ENCODE assay signal across 10 cellular contexts in genomic region chr2:219457784-219458369, GRCh38. TPM values are rescaled to one million over a fixed set of nuclear protein-coding genes. Genes with fewer than 3 reads are reported as not detected.
DNase-seq lines count a peak whose midpoint lies in the region; ATAC-seq, FAIRE-seq and TF ChIP-seq lines count a peak whose summit lies in the region.
"Had no signal": no experiment of that assay in that cellular context is flagged by ENCODE, and none has a peak within 500 bp of the region (broad histone marks: within the 10 kb centered on the region; RNA-seq: fewer than 3 reads in every experiment).

No MANE protein-coding gene starts in this region.

- H3K4me2 ChIP-seq in DOHH2 (ENCODE audit: low read length) (no peak overlapping the region), HepG2 (ENCODE audit: low read depth, low read length) (no peak overlapping the region)

- H3K4me3 ChIP-seq in DOHH2 (ENCODE audit: low read length) (no peak overlapping the region), HepG2 (replicated peaks in 1 of 3; ENCODE audit: insufficient read depth in 1 of 3, low read depth in 2 of 3, low read length in 3 of 3) (no peak overlapping the region)

- intact Hi-C loops in HepG2 (cut with micrococcal nuclease; ENCODE audit: unreplicated experiment) = loop anchor here (2.0 kb wide), 2 partner anchors 27 to 55 kb away; no protein-coding TSS in a partner anchor

- TF ChIP-seq CTCF in DOHH2 (IDR thresholded peaks at IDR 0.05; ENCODE audit: low read depth, low read length, poor library complexity, severe bottlenecking) (peak; percentile 39), HepG2 (CRISPR knock-in tag; IDR thresholded peaks at IDR 0.05) (peak; percentile 51)

- no peak for TF ChIP-seq POLR2A in HepG2 (IDR thresholded peaks at IDR 0.05; ENCODE audit: insufficient read depth in 1 of 2, low read depth in 2 of 2, low read length in 2 of 2)

- no peaks in the 10 kb centered on the region for H4K20me1 ChIP-seq in DOHH2 (ENCODE audit: control insufficient read depth, insufficient read depth, low read depth, low read length)
- no peaks in the 10 kb centered on the region; the same call in 1 of the 2 replicates for H4K20me1 ChIP-seq in HepG2 (ENCODE audit: insufficient read depth, low read length)

- H3K27me3 ChIP-seq in DOHH2 (ENCODE audit: control insufficient read depth, low read length) (peaks cover 3% of the 10 kb centered on the region; the same call in 1 of the 2 replicates), HepG2 (ENCODE audit: control insufficient read depth in 1 of 2, insufficient read depth in 2 of 2, low read length in 2 of 2) (peaks cover 8 to 83% of the 10 kb centered on the region in 2 experiments)

- peak; percentile 49 for ATAC-seq in GM19324 (IDR thresholded peaks at IDR 0.05; ENCODE audit: low FRiP score, unreplicated experiment)
- peak; percentile 76 for ATAC-seq in HepG2
- no peak for ATAC-seq in HG03159 (IDR thresholded peaks at IDR 0.05; ENCODE audit: unreplicated experiment)

- no peak for TF ChIP-seq EP300 in HepG2 (IDR thresholded peaks at IDR 0.05; ENCODE audit: low read depth in 2 of 2, low read length in 2 of 2)
- TF ChIP-seq EP300 in HepG2 (CRISPR knock-in tag; IDR thresholded peaks at IDR 0.05; ENCODE audit: borderline replicate concordance) = no peak

- no peaks in the 10 kb centered on the region for H3K79me2 ChIP-seq in DOHH2 (ENCODE audit: control insufficient read depth, low read length)
- no peaks in the 10 kb centered on the region for H3K79me2 ChIP-seq in HepG2 (ENCODE audit: insufficient read depth, low read length)

- peak; percentile 36 for FAIRE-seq in HepG2 (lab: Jason Lieb, UNC)
- no peak for FAIRE-seq in GM19239 (lab: Jason Lieb, UNC)
- FAIRE-seq: endothelial cell of umbilical vein had no signal

- H3K36me3 ChIP-seq in DOHH2 (ENCODE audit: control insufficient read depth, low read length) = no peaks in the 10 kb centered on the region
- H3K36me3 ChIP-seq in HepG2 (replicated peaks in 1 of 2; ENCODE audit: control insufficient read depth in 1 of 2, insufficient read depth in 2 of 2, low read length in 2 of 2) = no peaks in the 10 kb centered on the region

- TF ChIP-seq RAD21 in HepG2 (CRISPR knock-in tag; IDR thresholded peaks at IDR 0.05) = no peak

- H3K9ac ChIP-seq in HepG2 (ENCODE audit: insufficient read depth, low read depth, low read length) = no peak overlapping the region

- 36% methylated on average over 5 of the region's 5 CpGs for WGBS in HepG2 (ENCODE audit: low lambda C conversion rate)

- no peaks in the 10 kb centered on the region for H3K9me3 ChIP-seq in DOHH2 (ENCODE audit: control insufficient read depth, insufficient read depth, low read length)
- no peaks in the 10 kb centered on the region for H3K9me3 ChIP-seq in HepG2 (ENCODE audit: low read length)

- H2AFZ ChIP-seq in HepG2 (ENCODE audit: low read length) = no peak overlapping the region

- H3K9me2 ChIP-seq in DOHH2 (replicated peaks; ENCODE audit: control insufficient read depth, low read length) = no peaks in the 10 kb centered on the region

- H3K4me1 ChIP-seq in DOHH2 (ENCODE audit: control insufficient read depth, low read length) = peaks cover 7% of the 10 kb centered on the region
- peaks cover 10% of the 10 kb centered on the region; the same call in 1 of the 2 replicates for H3K4me1 ChIP-seq in HepG2 (ENCODE audit: insufficient read depth, low read length)

- DNase-seq in SK-N-DZ (ENCODE audit: low spot score) (peak; percentile 43), HepG2 (ENCODE audit: low spot score) (no peak), activated gamma-delta T cell treated with Interleukin-2 at 50 U/mL for 16 hours (no peak), NCI-H1436 (lab: John Stamatoyannopoulos, UW) (no peak), GM19239 (ENCODE audit: insufficient read length, low spot score) (no peak)
- DNase-seq: activated CD4-positive, alpha-beta T cell treated with anti-CD3 and anti-CD28 coated beads, Interleukin-2, amount 50 U/mL, for 4 hours had no signal

- POLR2A ChIA-PET in HepG2 (lab: Yijun Ruan, JAX) = interaction anchor here (1.2 kb wide), 1 partner anchor 11 kb away, joined by 3 read pairs; no protein-coding TSS in a partner anchor

- H3K27ac ChIP-seq in DOHH2 (ENCODE audit: low read depth, low read length) (no peak overlapping the region), HepG2 (ENCODE audit: extremely low read length, insufficient read depth, low read length) (no peak overlapping the region)

- in situ Hi-C loops in HepG2 (cut with HindIII; ENCODE audit: extremely low pct_ligation_motif_present, low pct_unique_long_range_greater_than_20kb) = no loop called here

- no TSS peak for BruUV-seq in HepG2 (replicated peaks; lab: Mats Ljungman, UMichigan)

- CTCF ChIA-PET in HepG2 (lab: Yijun Ruan, JAX; ENCODE audit: low intra/inter-chr PET ratio, low total read pairs) = no interaction called here

- no peaks in the 10 kb centered on the region for H3F3A ChIP-seq in DOHH2 (ENCODE audit: control insufficient read depth, insufficient read depth)

RNA-seq across cellular contexts. Expression of gene SPEG, which starts 23.2 kb away (rescaled TPM):
- 26.0 and 31.5 TPM in 2 replicates for polyA plus RNA-seq in SK-N-DZ (2014; cell fraction: cytosol; rRNA removed)
- polyA plus RNA-seq in SK-N-DZ (2014; cell fraction: nucleus; rRNA removed) = 59.5 and 81.6 TPM in 2 replicates
- 0.18 TPM in 1 of 2 replicates, not detected in the other for total RNA-seq in HepG2 (2016; rRNA removed; fragmentation: Illumina TruSeq; extraction: Trizol)
- total RNA-seq in HepG2 (2016; cell fraction: cytosol; rRNA removed; fragmentation: Illumina TruSeq; extraction: Trizol; ENCODE audit: low read depth) = 0.51 TPM in 1 of 2 replicates, not detected in the other
- total RNA-seq in HepG2 (2016; cell fraction: insoluble cytoplasmic fraction; rRNA removed; fragmentation: Illumina TruSeq; extraction: Trizol) = 0.06 TPM in 1 of 2 replicates, not detected in the other
- total RNA-seq in HepG2 (2016; cell fraction: membrane; rRNA removed; fragmentation: Illumina TruSeq; extraction: Trizol) = 0.12 and 1.1 TPM in 2 replicates
- 0.71 TPM in 1 of 2 replicates, not detected in the other for total RNA-seq in HepG2 (2016; cell fraction: nucleus; rRNA removed; fragmentation: Illumina TruSeq; extraction: Trizol)
- polyA plus RNA-seq in HepG2 (2011; rRNA removed) = 0.24 and 0.94 TPM in 2 replicates
- polyA plus RNA-seq in HepG2 (2011; cell fraction: cytosol; rRNA removed) = 0.13 and 0.20 TPM in 2 replicates
- 0.45 and 1.0 TPM in 2 replicates for polyA plus RNA-seq in HepG2 (2011; cell fraction: nucleus; rRNA removed)
- polyA plus RNA-seq in HepG2 (2012) = 0.93 and 1.4 TPM in 2 replicates
- 0.38 and 0.63 TPM in 2 replicates for polyA plus RNA-seq in HepG2 (2016; cell fraction: cytosol; fragmentation: Illumina TruSeq; extraction: Trizol; ENCODE audit: low read depth)
- 0.98 TPM in 1 of 2 replicates, not detected in the other for polyA plus RNA-seq in HepG2 (2016; cell fraction: insoluble cytoplasmic fraction; fragmentation: Illumina TruSeq; extraction: Trizol; ENCODE audit: low read depth)
- polyA plus RNA-seq in HepG2 (2016; cell fraction: membrane; fragmentation: Illumina TruSeq; extraction: Trizol; ENCODE audit: low read depth) = 0.58 and 1.4 TPM in 2 replicates
- 0.41 TPM in 1 of 2 replicates, not detected in the other for polyA plus RNA-seq in HepG2 (2016; cell fraction: nucleus; fragmentation: Illumina TruSeq; extraction: Trizol; ENCODE audit: insufficient read depth, low read depth)
- polyA minus RNA-seq in HepG2 (2011; rRNA and poly(A)+ RNA removed; ENCODE audit: low replicate concordance) = 0.44 and 4.0 TPM in 2 replicates
- polyA minus RNA-seq in HepG2 (2011; cell fraction: cytosol; rRNA and poly(A)+ RNA removed) = not detected in 2 replicates
- polyA minus RNA-seq in HepG2 (2011; cell fraction: nucleus; rRNA and poly(A)+ RNA removed) = 0.37 and 1.8 TPM in 2 replicates

RNA-seq across cellular contexts. Expression of gene DES, which starts 39.7 kb away (rescaled TPM):
- polyA plus RNA-seq in SK-N-DZ (2014; cell fraction: cytosol; rRNA removed) = 0.07 and 3.0 TPM in 2 replicates
- polyA plus RNA-seq in SK-N-DZ (2014; cell fraction: nucleus; rRNA removed) = 0.29 TPM in 1 of 2 replicates, not detected in the other
- total RNA-seq in HepG2 (2016; rRNA removed; fragmentation: Illumina TruSeq; extraction: Trizol) = not detected in 2 replicates
- 0.10 TPM in 1 of 2 replicates, not detected in the other for total RNA-seq in HepG2 (2016; cell fraction: cytosol; rRNA removed; fragmentation: Illumina TruSeq; extraction: Trizol; ENCODE audit: low read depth)
- not detected in 2 replicates for total RNA-seq in HepG2 (2016; cell fraction: insoluble cytoplasmic fraction; rRNA removed; fragmentation: Illumina TruSeq; extraction: Trizol)
- not detected in 2 replicates for total RNA-seq in HepG2 (2016; cell fraction: membrane; rRNA removed; fragmentation: Illumina TruSeq; extraction: Trizol)
- not detected in 2 replicates for total RNA-seq in HepG2 (2016; cell fraction: nucleus; rRNA removed; fragmentation: Illumina TruSeq; extraction: Trizol)
- 0.21 TPM in 1 of 2 replicates, not detected in the other for polyA plus RNA-seq in HepG2 (2011; rRNA removed)
- 0.05 and 0.09 TPM in 2 replicates for polyA plus RNA-seq in HepG2 (2011; cell fraction: cytosol; rRNA removed)
- 0.51 TPM in 1 of 2 replicates, not detected in the other for polyA plus RNA-seq in HepG2 (2011; cell fraction: nucleus; rRNA removed)
- not detected in 2 replicates for polyA plus RNA-seq in HepG2 (2012)
- not detected in 2 replicates for polyA plus RNA-seq in HepG2 (2016; cell fraction: cytosol; fragmentation: Illumina TruSeq; extraction: Trizol; ENCODE audit: low read depth)
- polyA plus RNA-seq in HepG2 (2016; cell fraction: insoluble cytoplasmic fraction; fragmentation: Illumina TruSeq; extraction: Trizol; ENCODE audit: low read depth) = not detected in 2 replicates
- not detected in 2 replicates for polyA plus RNA-seq in HepG2 (2016; cell fraction: membrane; fragmentation: Illumina TruSeq; extraction: Trizol; ENCODE audit: low read depth)
- not detected in 2 replicates for polyA plus RNA-seq in HepG2 (2016; cell fraction: nucleus; fragmentation: Illumina TruSeq; extraction: Trizol; ENCODE audit: insufficient read depth, low read depth)
- 0.06 and 8.3 TPM in 2 replicates for polyA minus RNA-seq in HepG2 (2011; rRNA and poly(A)+ RNA removed; ENCODE audit: low replicate concordance)
- not detected in 2 replicates for polyA minus RNA-seq in HepG2 (2011; cell fraction: cytosol; rRNA and poly(A)+ RNA removed)
- not detected in 2 replicates for polyA minus RNA-seq in HepG2 (2011; cell fraction: nucleus; rRNA and poly(A)+ RNA removed)
- total RNA-seq: endothelial cell of umbilical vein had no signal
- polyA plus RNA-seq: endothelial cell of umbilical vein had no signal

RNA-seq across cellular contexts. Expression of gene GMPPA, which starts 40.8 kb away (rescaled TPM):
- polyA plus RNA-seq in SK-N-DZ (2014; cell fraction: cytosol; rRNA removed) = 37.1 and 42.5 TPM in 2 replicates
- polyA plus RNA-seq in SK-N-DZ (2014; cell fraction: nucleus; rRNA removed) = 69.3 and 75.5 TPM in 2 replicates
- total RNA-seq in HepG2 (2016; rRNA removed; fragmentation: Illumina TruSeq; extraction: Trizol) = 81.1 and 88.7 TPM in 2 replicates
- total RNA-seq in HepG2 (2016; cell fraction: cytosol; rRNA removed; fragmentation: Illumina TruSeq; extraction: Trizol; ENCODE audit: low read depth) = 41.1 and 50.9 TPM in 2 replicates
- total RNA-seq in HepG2 (2016; cell fraction: insoluble cytoplasmic fraction; rRNA removed; fragmentation: Illumina TruSeq; extraction: Trizol) = 81.2 and 82.9 TPM in 2 replicates
- 59.8 and 79.0 TPM in 2 replicates for total RNA-seq in HepG2 (2016; cell fraction: membrane; rRNA removed; fragmentation: Illumina TruSeq; extraction: Trizol)
- total RNA-seq in HepG2 (2016; cell fraction: nucleus; rRNA removed; fragmentation: Illumina TruSeq; extraction: Trizol) = 39.6 and 46.3 TPM in 2 replicates
- 106 and 115 TPM in 2 replicates for polyA plus RNA-seq in HepG2 (2011; rRNA removed)
- polyA plus RNA-seq in HepG2 (2011; cell fraction: cytosol; rRNA removed) = 98.1 and 128 TPM in 2 replicates
- polyA plus RNA-seq in HepG2 (2011; cell fraction: nucleus; rRNA removed) = 123 and 155 TPM in 2 replicates
- polyA plus RNA-seq in HepG2 (2012) = 44.8 and 45.3 TPM in 2 replicates
- 40.7 and 53.5 TPM in 2 replicates for polyA plus RNA-seq in HepG2 (2016; cell fraction: cytosol; fragmentation: Illumina TruSeq; extraction: Trizol; ENCODE audit: low read depth)
- 88.1 and 98.3 TPM in 2 replicates for polyA plus RNA-seq in HepG2 (2016; cell fraction: insoluble cytoplasmic fraction; fragmentation: Illumina TruSeq; extraction: Trizol; ENCODE audit: low read depth)
- polyA plus RNA-seq in HepG2 (2016; cell fraction: membrane; fragmentation: Illumina TruSeq; extraction: Trizol; ENCODE audit: low read depth) = 54.7 and 71.1 TPM in 2 replicates
- 87.2 and 90.5 TPM in 2 replicates for polyA plus RNA-seq in HepG2 (2016; cell fraction: nucleus; fragmentation: Illumina TruSeq; extraction: Trizol; ENCODE audit: insufficient read depth, low read depth)
- 98.5 and 174 TPM in 2 replicates for polyA minus RNA-seq in HepG2 (2011; rRNA and poly(A)+ RNA removed; ENCODE audit: low replicate concordance)
- polyA minus RNA-seq in HepG2 (2011; cell fraction: cytosol; rRNA and poly(A)+ RNA removed) = 43.2 and 68.0 TPM in 2 replicates
- polyA minus RNA-seq in HepG2 (2011; cell fraction: nucleus; rRNA and poly(A)+ RNA removed) = 32.6 and 38.2 TPM in 2 replicates

RNA-seq across cellular contexts. Expression of gene ASIC4, which starts 56.4 kb away (rescaled TPM):
- polyA plus RNA-seq in SK-N-DZ (2014; cell fraction: cytosol; rRNA removed) = 1.8 and 2.4 TPM in 2 replicates
- polyA plus RNA-seq in SK-N-DZ (2014; cell fraction: nucleus; rRNA removed) = 4.6 and 8.0 TPM in 2 replicates
- not detected in 2 replicates for total RNA-seq in HepG2 (2016; rRNA removed; fragmentation: Illumina TruSeq; extraction: Trizol)
- total RNA-seq in HepG2 (2016; cell fraction: cytosol; rRNA removed; fragmentation: Illumina TruSeq; extraction: Trizol; ENCODE audit: low read depth) = not detected in 2 replicates
- total RNA-seq in HepG2 (2016; cell fraction: insoluble cytoplasmic fraction; rRNA removed; fragmentation: Illumina TruSeq; extraction: Trizol) = not detected in 2 replicates
- not detected in 2 replicates for total RNA-seq in HepG2 (2016; cell fraction: membrane; rRNA removed; fragmentation: Illumina TruSeq; extraction: Trizol)
- total RNA-seq in HepG2 (2016; cell fraction: nucleus; rRNA removed; fragmentation: Illumina TruSeq; extraction: Trizol) = not detected in 2 replicates
- 0.03 TPM in 2 replicates for polyA plus RNA-seq in HepG2 (2011; rRNA removed)
- 0.01 TPM in 1 of 2 replicates, not detected in the other for polyA plus RNA-seq in HepG2 (2011; cell fraction: cytosol; rRNA removed)
- 0.23 and 0.24 TPM in 2 replicates for polyA plus RNA-seq in HepG2 (2011; cell fraction: nucleus; rRNA removed)
- polyA plus RNA-seq in HepG2 (2012) = not detected in 2 replicates
- polyA plus RNA-seq in HepG2 (2016; cell fraction: cytosol; fragmentation: Illumina TruSeq; extraction: Trizol; ENCODE audit: low read depth) = not detected in 2 replicates
- polyA plus RNA-seq in HepG2 (2016; cell fraction: insoluble cytoplasmic fraction; fragmentation: Illumina TruSeq; extraction: Trizol; ENCODE audit: low read depth) = not detected in 2 replicates
- not detected in 2 replicates for polyA plus RNA-seq in HepG2 (2016; cell fraction: membrane; fragmentation: Illumina TruSeq; extraction: Trizol; ENCODE audit: low read depth)
- 0.16 TPM in 1 of 2 replicates, not detected in the other for polyA plus RNA-seq in HepG2 (2016; cell fraction: nucleus; fragmentation: Illumina TruSeq; extraction: Trizol; ENCODE audit: insufficient read depth, low read depth)
- 0.06 and 0.07 TPM in 2 replicates for polyA minus RNA-seq in HepG2 (2011; rRNA and poly(A)+ RNA removed; ENCODE audit: low replicate concordance)
- not detected in 2 replicates for polyA minus RNA-seq in HepG2 (2011; cell fraction: cytosol; rRNA and poly(A)+ RNA removed)
- polyA minus RNA-seq in HepG2 (2011; cell fraction: nucleus; rRNA and poly(A)+ RNA removed) = 0.12 and 0.26 TPM in 2 replicates
- total RNA-seq: endothelial cell of umbilical vein had no signal
- polyA plus RNA-seq: endothelial cell of umbilical vein had no signal
